Comparison of ENCODE assay signal across 8 cellular contexts in genomic region chrX:154428176-154429171, GRCh38. TPM values are rescaled to one million over a fixed set of nuclear protein-coding genes. Genes with fewer than 3 reads are reported as not detected.
DNase-seq lines count a peak whose midpoint lies in the region; ATAC-seq and TF ChIP-seq lines count a peak whose summit lies in the region.

Gene ATP6AP1, plus strand, starts transcription at chrX:154428677. Its CDS starts 16 bp downstream, at chrX:154428693.

- no peak within 1 kb of the TSS for H3K27ac ChIP-seq in KMS-11
- peak within 1 kb of the TSS; percentile 16 for H3K27ac ChIP-seq in fibroblast of lung (ENCODE audit: insufficient read depth, low read length)

- H3K27me3 Mint-ChIP-seq in naive thymus-derived CD8-positive, alpha-beta T cell, result no peaks in the 10 kb centered on the region

- POLR2A ChIA-PET in naive thymus-derived CD8-positive, alpha-beta T cell (lab: Charles Lee), result interaction anchor here (0.5 to 3.6 kb wide), 19 partner anchors 10 to 121 kb away, joined by 3 to 37 read pairs (median 4); partner anchors contain the start of genes IKBKG, PLXNA3, RPL10 and SLC10A3

- H3K9ac ChIP-seq in KMS-11 (peak within 1 kb of the TSS; percentile 52; the same call in 1 of the 2 replicates), fibroblast of lung (ENCODE audit: insufficient read depth, low read length) (peak within 1 kb of the TSS; percentile 57)

- H3K4me2 ChIP-seq in KMS-11 (peak within 1 kb of the TSS; percentile 78), fibroblast of lung (ENCODE audit: extremely low read depth, insufficient read depth, low read length) (peak within 1 kb of the TSS; percentile 77)

- peaks cover 10% of the 10 kb centered on the region for H3K4me1 ChIP-seq in KMS-11 (ENCODE audit: low read depth, poor library complexity, severe bottlenecking)
- no peaks in the 10 kb centered on the region for H3K4me1 ChIP-seq in fibroblast of lung (ENCODE audit: control insufficient read depth, extremely low read depth, insufficient read depth, low read length)

- H3K27me3 ChIP-seq in KMS-11 (ENCODE audit: insufficient read depth, low read depth), result no peaks in the 10 kb centered on the region
- H3K27me3 ChIP-seq in fibroblast of lung (ENCODE audit: control insufficient read depth, insufficient read depth, low read length), result no peaks in the 10 kb centered on the region

- TF ChIP-seq CTCF in KMS-11 (conservative IDR thresholded peaks at IDR 0.05; ENCODE audit: low read depth, low read length) (no peak), fibroblast of lung (conservative IDR thresholded peaks at IDR 0.05 in 1 of 2, IDR thresholded peaks at IDR 0.05 in 1 of 2; ENCODE audit: low read depth in 1 of 2, low read length in 2 of 2) (no peak)

- peaks cover 10 to 34% (median 27%) of the 10 kb centered on the region in 4 donors for H3K4me1 Mint-ChIP-seq in naive thymus-derived CD8-positive, alpha-beta T cell

- H3K27ac Mint-ChIP-seq in naive thymus-derived CD8-positive, alpha-beta T cell, result peak within 1 kb of the TSS; percentile 76 to 92 (median 88)

- H3K4me3 Mint-ChIP-seq in naive thymus-derived CD8-positive, alpha-beta T cell, result peak within 1 kb of the TSS; percentile 73 to 89 (median 82)

- H3K36me3 Mint-ChIP-seq in naive thymus-derived CD8-positive, alpha-beta T cell, result peaks cover 0 to 15% (median 0%) of the 10 kb centered on the region in 3 donors

- H4K20me1 ChIP-seq in KMS-11 (ENCODE audit: insufficient read depth) (no peaks in the 10 kb centered on the region), fibroblast of lung (ENCODE audit: control insufficient read depth, extremely low read depth, insufficient read depth, low read length) (no peaks in the 10 kb centered on the region)

- H3K36me3 ChIP-seq in KMS-11 (ENCODE audit: insufficient read depth) (no peaks in the 10 kb centered on the region), fibroblast of lung (ENCODE audit: control insufficient read depth, insufficient read depth, low read length) (no peaks in the 10 kb centered on the region)

- H2AFZ ChIP-seq in KMS-11 (ENCODE audit: low read depth) (peak within 1 kb of the TSS; percentile 69), fibroblast of lung (ENCODE audit: low read length) (no peak within 1 kb of the TSS)

- ATAC-seq in GM21737 (IDR thresholded peaks at IDR 0.05; ENCODE audit: unreplicated experiment), result peak; percentile 96
- peak; percentile 97 to 98 for ATAC-seq in naive thymus-derived CD8-positive, alpha-beta T cell

- H3K9me3 ChIP-seq in fibroblast of lung (ENCODE audit: control insufficient read depth, insufficient read depth, low read depth, low read length), result no peaks in the 10 kb centered on the region

- H3K79me2 ChIP-seq in KMS-11 (ENCODE audit: insufficient read depth, low read depth) (peaks cover 9% of the 10 kb centered on the region; the same call in 1 of the 2 replicates), fibroblast of lung (ENCODE audit: control insufficient read depth, insufficient read depth, low read length) (peaks cover 14% of the 10 kb centered on the region)

- H3K4me3 ChIP-seq in KMS-11 (IDR thresholded peaks at IDR 0.05; ENCODE audit: insufficient read depth, low read depth, low read length) (no peak within 1 kb of the TSS), fibroblast of lung (replicated peaks in 1 of 4; ENCODE audit: control extremely low read depth in 1 of 4, insufficient read depth in 1 of 4, low read depth in 3 of 4, low read length in 4 of 4) (peak within 1 kb of the TSS; percentile 52 to 70 (median 64))

- H3K9me3 Mint-ChIP-seq in naive thymus-derived CD8-positive, alpha-beta T cell, result peaks cover 0 to 2% (median 0%) of the 10 kb centered on the region in 9 donors

- peak; percentile 67 for DNase-seq in DMS79 treated with DMSO at 0.1 percent for 48 hours (lab: John Stamatoyannopoulos, UW)
- peak; percentile 92 for DNase-seq in RPMI7951 (ENCODE audit: low read depth)
- peak; percentile 67 to 80 for DNase-seq in activated T-helper 1 cell treated with anti-CD3 and anti-CD28 coated beads, Interleukin-2, amount 50 U/mL, for 16 hours (ENCODE audit: low read depth in 1 of 2, low spot score in 1 of 2)
- peak; percentile 94 to 95 for DNase-seq in fibroblast of lung (ENCODE audit: low read depth in 2 of 2)
- DNase-seq in naive thymus-derived CD8-positive, alpha-beta T cell, result peak; percentile 73 to 92 (median 84)
- DNase-seq in stimulated activated naive CD4-positive, alpha-beta T cell (lab: John Stamatoyannopoulos, UW), result peak; percentile 71 to 85 (median 76)

RNA-seq across cellular contexts. Expression of gene ATP6AP1, which starts in this region (rescaled TPM):
- total RNA-seq in RPMI7951 (2014; rRNA removed; shearing (Covaris generic)), result 29.0 and 36.1 TPM in 2 replicates
- 38.8 and 59.8 TPM in 2 replicates for total RNA-seq in fibroblast of lung
- 86.9 and 89.7 TPM in 2 replicates for polyA plus RNA-seq in fibroblast of lung
- 80.2 and 84.8 TPM in 2 replicates for polyA plus RNA-seq in fibroblast of lung (2012)
- polyA minus RNA-seq in fibroblast of lung (ENCODE audit: low replicate concordance), result 122 and 129 TPM in 2 replicates
- 10 to 100 TPM; 51.9 to 52.5 TPM for total RNA-seq in naive thymus-derived CD8-positive, alpha-beta T cell
- 100 to 1,000 TPM in 1 of 3 donors, 10 to 100 TPM in 2; 84.7 to 111 (median 90.2) TPM for polyA plus RNA-seq in naive thymus-derived CD8-positive, alpha-beta T cell
